Comparison of ENCODE assay signal across 8 cellular contexts in the genomic region with DNA sequence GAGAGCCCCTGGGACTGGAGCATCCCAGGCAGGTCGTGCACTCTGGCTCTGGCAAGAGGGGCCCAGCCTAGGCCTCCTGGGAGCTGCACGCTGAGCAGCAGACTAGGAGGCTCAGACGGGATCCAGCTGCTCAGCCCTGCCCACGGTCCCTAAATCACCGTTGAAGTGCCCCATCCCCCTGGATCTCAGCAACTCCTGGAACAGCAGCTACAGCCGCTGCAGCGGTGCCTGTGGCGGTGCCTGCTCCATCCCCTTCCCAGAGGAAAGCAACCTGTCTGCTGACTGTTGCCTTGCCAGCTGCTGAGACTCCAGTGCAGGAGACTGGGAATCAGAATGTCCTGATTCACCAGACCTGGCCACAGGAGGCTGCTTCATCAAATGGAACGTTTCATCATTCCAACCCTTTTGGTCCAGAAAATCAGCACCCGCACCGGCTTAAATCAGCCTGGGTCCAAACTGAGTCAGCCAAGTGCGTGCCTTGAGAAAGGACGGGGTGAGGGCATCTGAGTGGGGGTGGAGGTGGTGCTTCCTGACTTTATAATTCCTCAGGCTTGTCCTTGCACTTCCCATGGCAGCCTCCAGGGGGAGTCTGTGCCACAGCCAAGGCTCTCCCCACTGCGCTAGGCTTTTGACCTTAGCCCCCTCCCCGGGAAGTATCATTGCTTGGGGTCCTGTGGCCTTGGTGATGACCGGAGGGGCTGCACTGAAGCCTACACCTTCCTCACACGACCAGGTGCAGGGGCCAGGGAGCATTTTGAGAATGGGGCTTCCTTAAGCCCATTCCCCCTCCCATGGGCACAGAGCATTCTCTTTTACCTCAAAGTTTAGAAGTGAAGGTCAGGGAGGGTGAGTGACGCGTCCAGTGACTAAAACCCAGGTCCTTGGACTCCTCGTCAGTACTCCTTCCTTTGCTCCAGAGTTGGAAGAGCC. TPM values are rescaled to one million over a fixed set of nuclear protein-coding genes. Genes with fewer than 3 reads are reported as not detected.
DNase-seq lines count a peak whose midpoint lies in the region; ATAC-seq and TF ChIP-seq lines count a peak whose summit lies in the region.

No MANE protein-coding gene starts in this region.

- CTCF ChIA-PET in RWPE1 (lab: Yijun Ruan, JAX), result interaction anchor here (0.6 to 1.5 kb wide), 4 partner anchors 10 to 1977 kb away, joined by 3 to 4 read pairs (median 3); no protein-coding TSS in a partner anchor

- peak; percentile 63 for TF ChIP-seq CTCF in RWPE1 (conservative IDR thresholded peaks at IDR 0.05; ENCODE audit: low read depth)
- TF ChIP-seq CTCF in astrocyte of the cerebellum (IDR thresholded peaks at IDR 0.05; ENCODE audit: low read depth, low read length, missing control alignments), result peak; percentile 76

- in situ Hi-C loops in astrocyte of the cerebellum (cut with HindIII; ENCODE audit: low sequenced_read_pairs), result no loop called here

- POLR2A ChIA-PET in RWPE1 (lab: Yijun Ruan, JAX; ENCODE audit: low non-redundant PET), result no interaction called here

- DNase-seq in Daoy (ENCODE audit: low read depth) (peak; percentile 49), RWPE1 (ENCODE audit: low spot score) (peak; percentile 76), astrocyte of the cerebellum (ENCODE audit: low read depth) (no peak), inferior parietal cortex (ENCODE audit: extremely low spot score) (peak; percentile 17), NCI-H128 (lab: John Stamatoyannopoulos, UW; ENCODE audit: unreplicated experiment) (no peak)
- peak; percentile 34 for DNase-seq in stimulated activated CD4-positive, alpha-beta T cell treated with anti-CD3 and anti-CD28 coated beads, Interleukin-4, amount 100 ng/mL, for 1 hour

- no peak overlapping the region for H3K4me3 ChIP-seq in astrocyte of the cerebellum (ENCODE audit: low read depth, low read length)

- ATAC-seq in HG03159 (IDR thresholded peaks at IDR 0.05; ENCODE audit: unreplicated experiment), result peak; percentile 51
- ATAC-seq in GM18519 (IDR thresholded peaks at IDR 0.05; ENCODE audit: low FRiP score, unreplicated experiment), result no peak

- peak overlapping the region; percentile 42; the same call in 1 of the 2 replicates for H3K27ac ChIP-seq in RWPE1

RNA-seq across cellular contexts. Expression of a gene that starts 6.5 kb away (rescaled TPM):
- 3.6 and 4.0 TPM in 2 replicates for total RNA-seq in Daoy (2014; rRNA removed; shearing (Covaris generic))

Comparison
In these comparisons a context has a peak if more than half of its experiments do, and no peak if none do; other contexts are left out.
1. DNase-seq: peak in Daoy (single experiment), RWPE1 (single experiment), inferior parietal cortex (single experiment) and stimulated activated CD4-positive, alpha-beta T cell treated with anti-CD3 and anti-CD28 coated beads, Interleukin-4, amount 100 ng/mL, for 1 hour (single experiment); none in astrocyte of the cerebellum (single experiment) and NCI-H128 (single experiment).